Comparison of ENCODE assay signal across 8 cellular contexts in the genomic region with DNA sequence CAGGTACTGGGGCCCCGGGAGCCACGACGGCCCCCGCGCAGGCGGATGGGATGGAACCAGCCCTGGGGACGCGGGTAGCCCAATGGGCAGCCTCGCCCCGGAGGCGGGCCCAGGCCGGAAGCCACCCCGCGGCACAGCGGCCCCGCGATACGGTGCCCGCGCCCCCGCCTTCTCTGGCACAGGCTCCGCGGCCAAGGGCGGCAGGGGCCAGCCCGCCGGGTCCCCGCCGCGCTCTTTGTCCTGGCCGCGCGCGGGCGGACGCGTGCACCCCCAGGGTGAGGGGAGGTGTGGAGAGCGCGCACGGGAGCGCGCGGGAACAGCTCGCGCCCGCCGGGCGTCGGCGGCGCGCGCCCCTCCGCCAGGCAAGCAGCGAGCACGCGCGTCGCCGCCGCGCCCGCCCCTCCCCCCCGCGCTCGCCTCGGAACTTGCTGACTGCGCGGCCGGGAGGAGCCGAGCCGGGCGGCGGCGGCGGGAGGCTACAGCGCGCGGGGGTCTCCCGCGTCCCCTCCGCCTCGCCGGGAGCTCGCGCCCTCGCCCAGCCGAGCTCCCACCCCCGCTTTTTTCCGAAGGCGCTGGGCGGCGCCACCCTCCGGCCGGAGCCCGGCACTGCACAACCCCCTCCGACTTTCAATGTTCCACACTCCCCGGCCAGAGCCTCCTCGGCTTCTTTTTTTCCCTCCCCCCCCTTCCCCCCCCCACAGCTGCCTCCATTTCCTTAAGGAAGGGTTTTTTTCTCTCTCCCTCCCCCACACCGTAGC. TPM values are rescaled to one million over a fixed set of nuclear protein-coding genes. Genes with fewer than 3 reads are reported as not detected.
A peak's percentile ranks its signal among the peaks of the same experiment; 100 is the strongest.
DNase-seq lines count a peak whose midpoint lies in the region; ATAC-seq and TF ChIP-seq lines count a peak whose summit lies in the region.

Gene UBE2E3 (plus strand): TSS at position 421 of the 758 bp plus-strand sequence. CDS start 1,438 bp downstream, outside the sequence.

- intact Hi-C loops in T-helper 1 cell treated with Interleukin-12 subunit alpha and Interleukin-12 subunit beta and Interleukin-4 antibody, amounts not matched to agents 30 ng/mL and 1 ng/mL, for 36 hours (cut with micrococcal nuclease): loop anchor here (1.0 to 10.0 kb wide), 12 partner anchors 43 to 1936 kb away; partner anchors contain the start of genes CWC22, DNAJC10, ITGA4 and ITPRID2
- intact Hi-C loops in left cardiac atrium (cut with DNase I) (no loop called here), prostate gland (cut with DNase I) (no loop called here)

- TF ChIP-seq POLR2A in prostate gland (IDR thresholded peaks at IDR 0.05): peak; percentile 34

- H3K27me3 ChIP-seq in H7 (ENCODE audit: control insufficient read depth, insufficient read depth, low read length) (no peaks in the 10 kb centered on the region), MM.1S (replicated peaks; ENCODE audit: insufficient read depth, low read length) (no peaks in the 10 kb centered on the region), prostate gland (replicated peaks; ENCODE audit: insufficient read depth) (no peaks in the 10 kb centered on the region)

- H4K20me1 ChIP-seq in MM.1S (ENCODE audit: insufficient read depth, low read length): no peaks in the 10 kb centered on the region

- TF ChIP-seq CTCF in MM.1S (IDR thresholded peaks at IDR 0.05; ENCODE audit: low read length) (peak; percentile 54), prostate gland (IDR thresholded peaks at IDR 0.05) (peak; percentile 59 to 83 (median 72))

- H3K9me3 ChIP-seq in MM.1S (replicated peaks; ENCODE audit: insufficient read depth, low read length) (no peaks in the 10 kb centered on the region), prostate gland (no peaks in the 10 kb centered on the region)

- peaks cover 23% of the 10 kb centered on the region for H3F3A ChIP-seq in MM.1S (ENCODE audit: insufficient read depth, low read length)

- peak within 1 kb of the TSS; percentile 85 for H2AFZ ChIP-seq in MM.1S (ENCODE audit: low read length)

- H3K4me1 ChIP-seq in MM.1S (ENCODE audit: low read length) (peaks cover 33% of the 10 kb centered on the region), prostate gland (replicated peaks) (no peaks in the 10 kb centered on the region)

- H3K36me3 ChIP-seq in H7 (replicated peaks; ENCODE audit: control insufficient read depth, insufficient read depth, low read length) (no peaks in the 10 kb centered on the region), MM.1S (replicated peaks; ENCODE audit: insufficient read depth, low read length) (0 out of 2 replicates have a peak, but pooled peaks cover 4% of the 10 kb centered on the region), prostate gland (no peaks in the 10 kb centered on the region)

- H3K4me3 ChIP-seq in GM08714 (ENCODE audit: low read length): peak within 1 kb of the TSS; percentile 88
- peak within 1 kb of the TSS; percentile 45 for H3K4me3 ChIP-seq in H7 (ENCODE audit: insufficient read depth, low read depth, low read length)
- peak within 1 kb of the TSS; percentile 81 for H3K4me3 ChIP-seq in MM.1S (ENCODE audit: low read length)
- H3K4me3 ChIP-seq in prostate gland: peak within 1 kb of the TSS; percentile 61 to 74

- no peaks in the 10 kb centered on the region for H3K9me2 ChIP-seq in MM.1S (replicated peaks; ENCODE audit: insufficient read depth, low read length)

- DNase-seq in H7: peak; percentile 91
- DNase-seq in MM.1S: peak; percentile 78
- peak; percentile 78 for DNase-seq in amniotic epithelial cell (ENCODE audit: low read depth)
- peak; percentile 82 for DNase-seq in left cardiac atrium
- peak; percentile 72 for DNase-seq in prostate gland (ENCODE audit: low spot score)
- DNase-seq in ureter (ENCODE audit: low spot score): peak; percentile 85

- peaks cover 42% of the 10 kb centered on the region for H3K79me2 ChIP-seq in MM.1S (ENCODE audit: low read length)

- H3K4me2 ChIP-seq in MM.1S (ENCODE audit: low read depth, low read length): peak within 1 kb of the TSS; percentile 89

- peak within 1 kb of the TSS; percentile 67 for H3K9ac ChIP-seq in MM.1S (ENCODE audit: low read length)

- 1% methylated on average over 47 of the region's 99 CpGs for WGBS in prostate gland

- peak; percentile 91 to 94 for ATAC-seq in left cardiac atrium

- H3K27ac ChIP-seq in MM.1S (ENCODE audit: low read length) (peak within 1 kb of the TSS; percentile 17; the same call in 1 of the 2 replicates), prostate gland (peak within 1 kb of the TSS; percentile 80 to 86)

RNA-seq across cellular contexts. Expression of gene UBE2E3, which starts in this region (rescaled TPM):
- 107 and 114 TPM in 2 replicates for total RNA-seq in H7 (2014; rRNA removed; shearing (Covaris generic))
- 36.3 and 41.5 TPM in 2 replicates for total RNA-seq in T-helper 1 cell treated with Interleukin-12 subunit alpha and Interleukin-12 subunit beta and Interleukin-4 antibody, amounts not matched to agents 30 ng/mL and 1 ng/mL, for 36 hours
- total RNA-seq in left cardiac atrium (10 to 100 TPM; 50.5 to 57.7 TPM), prostate gland (100 to 1,000 TPM in 1 of 2 donors, 10 to 100 TPM in 1; 94.0 to 155 TPM), ureter (91.4 TPM)

Comparison
In these comparisons a context has a peak if more than half of its experiments do, and no peak if none do; other contexts are left out.
1. Peak in every context shown above with its lines: DNase-seq, ATAC-seq, H3K4me3 ChIP-seq and H3K27ac ChIP-seq.